ENCODE assay signal across 16 cellular contexts in genomic region chr7:1446611-1447032, GRCh38. TPM values are rescaled to one million over a fixed set of nuclear protein-coding genes. Genes with fewer than 3 reads are reported as not detected.
DNase-seq lines count a peak whose midpoint lies in the region; ATAC-seq and TF ChIP-seq lines count a peak whose summit lies in the region.
"Had no signal": no experiment of that assay in that cellular context is flagged by ENCODE, and none has a peak within 500 bp of the region (broad histone marks: within the 10 kb centered on the region; RNA-seq: fewer than 3 reads in every experiment).

No MANE protein-coding gene starts in this region.

- H3K4me1 ChIP-seq in RWPE2 (ENCODE audit: insufficient read depth, poor library complexity, severe bottlenecking) (no peaks in the 10 kb centered on the region), heart right ventricle (peaks cover 0 to 3% (median 0%) of the 10 kb centered on the region in 9 donors), SJCRH30 (no peaks in the 10 kb centered on the region)
- H3K4me1 ChIP-seq: Caco-2 had no signal

- H3K4me3 ChIP-seq in RWPE2 (ENCODE audit: severe bottlenecking) (no peak overlapping the region), heart right ventricle (no peak overlapping the region), SJCRH30 (no peak overlapping the region)
- H3K4me3 ChIP-seq: suprapubic skin had no signal

- WGBS in heart right ventricle, 2 donors: 80 to 84% methylated on average over 16 to 18 of the region's 18 CpGs

- H3K27me3 ChIP-seq in RWPE2 (ENCODE audit: insufficient read depth, poor library complexity, severe bottlenecking) (no peaks in the 10 kb centered on the region), layer of hippocampus (ENCODE audit: control insufficient read depth, insufficient read depth, low read length) (no peaks in the 10 kb centered on the region), heart right ventricle (no peaks in the 10 kb centered on the region), SJCRH30 (no peaks in the 10 kb centered on the region)
- H3K27me3 ChIP-seq: suprapubic skin had no signal

- ATAC-seq in RWPE2 (ENCODE audit: low read depth): peak; percentile 12; the same call in 2 of the 3 replicates
- ATAC-seq in heart right ventricle: no peak
- ATAC-seq in HG02610 (IDR thresholded peaks at IDR 0.05; ENCODE audit: unreplicated experiment): no peak
- no peak for ATAC-seq in HG03442 (IDR thresholded peaks at IDR 0.05; ENCODE audit: unreplicated experiment)

- no peak for TF ChIP-seq CTCF in RWPE2 (IDR thresholded peaks at IDR 0.05; ENCODE audit: poor library complexity, severe bottlenecking)
- TF ChIP-seq CTCF in heart right ventricle (IDR thresholded peaks at IDR 0.05): no peak

- no peaks in the 10 kb centered on the region for H3K9me3 ChIP-seq in RWPE2 (ENCODE audit: severe bottlenecking)
- no peaks in the 10 kb centered on the region for H3K9me3 ChIP-seq in heart right ventricle
- no peaks in the 10 kb centered on the region for H3K9me3 ChIP-seq in SJCRH30 (replicated peaks)
- H3K9me3 ChIP-seq: Caco-2, suprapubic skin had no signal

- intact Hi-C loops in heart right ventricle (cut with DNase I): no loop called here

- H3K36me3 ChIP-seq in RWPE2 (ENCODE audit: low read depth) (peaks cover 8% of the 10 kb centered on the region; the same call in 1 of the 2 replicates), heart right ventricle (peaks cover 0 to 27% (median 0%) of the 10 kb centered on the region in 9 donors), SJCRH30 (no peaks in the 10 kb centered on the region)

- H3K27ac ChIP-seq in RWPE2 (ENCODE audit: poor library complexity, severe bottlenecking) (no peak overlapping the region), layer of hippocampus (ENCODE audit: low read depth, low read length) (peak overlapping the region; percentile 96), heart right ventricle (no peak overlapping the region), SJCRH30 (no peak overlapping the region)
- H3K27ac ChIP-seq: suprapubic skin had no signal

- DNase-seq in COLO668 (lab: John Stamatoyannopoulos, UW; ENCODE audit: unreplicated experiment) (peak; percentile 76), NCI-H1105 (lab: John Stamatoyannopoulos, UW) (peak; percentile 88), RWPE2 (ENCODE audit: low spot score) (no peak), heart right ventricle (no peak), SJCRH30 (no peak)
- DNase-seq: activated T-cell treated with anti-CD3 and anti-CD28 coated beads for 4 hours; Caco-2; GOT3; Kasumi-1; NCI-H187; NK-92 treated with Interleukin-12 subunit alpha and Interleukin-12 subunit beta, amount 100 ng/mL, for 24 hours; retina had no signal

RNA-seq across cellular contexts. Expression of gene MICALL2, which starts 12.6 kb away (rescaled TPM):
- 10 to 100 TPM in 2 of 10 donors, 1 to 10 TPM in 8; 4.6 to 14.9 (median 7.5) TPM for total RNA-seq in heart right ventricle
- 10 to 100 TPM; 18.9 to 38.3 TPM for polyA plus RNA-seq in heart right ventricle
- 1.1 and 1.3 TPM in 2 replicates for total RNA-seq in SJCRH30 (2014; rRNA removed; shearing (Covaris generic))

RNA-seq across cellular contexts. Expression of gene INTS1, which starts 57.6 kb away (rescaled TPM):
- 10 to 100 TPM; 41.5 to 59.4 (median 45.4) TPM for total RNA-seq in heart right ventricle
- 10 to 100 TPM; 42.4 to 58.0 TPM for polyA plus RNA-seq in heart right ventricle
- total RNA-seq in SJCRH30 (2014; rRNA removed; shearing (Covaris generic)): 25.1 and 27.7 TPM in 2 replicates

Comparison
In these comparisons a context has a peak if more than half of its experiments do, and no peak if none do; other contexts are left out.
1. DNase-seq: peak in COLO668 (single experiment) and NCI-H1105 (single experiment); none in RWPE2 (single experiment), heart right ventricle (0 of 2) and SJCRH30 (0 of 2).